8 cellular contexts compared by ENCODE assay signal in genomic region chr14:73613046-73613383, GRCh38. TPM values are rescaled to one million over a fixed set of nuclear protein-coding genes. Genes with fewer than 3 reads are reported as not detected.
DNase-seq lines count a peak whose midpoint lies in the region; ATAC-seq and TF ChIP-seq lines count a peak whose summit lies in the region.

No MANE protein-coding gene starts in this region.

- no peaks in the 10 kb centered on the region for H4K20me1 ChIP-seq in BLaER1

- H3K4me2 ChIP-seq in BLaER1 = peak overlapping the region; percentile 85

- no peak for DNase-seq in activated naive CD4-positive, alpha-beta T cell treated with anti-CD3 and anti-CD28 coated beads, Interleukin-2, amount 50 U/mL, for 72 hours (ENCODE audit: low spot score in 2 of 2)
- DNase-seq in iPS DF 6.9 (ENCODE audit: low read depth, low spot score) (no peak), spleen (no peak), DMS153 treated with DMSO at 0.1 percent for 48 hours (lab: John Stamatoyannopoulos, UW; ENCODE audit: unreplicated experiment) (no peak), NCI-H2081 treated with DMSO at 0.1 percent for 48 hours (lab: John Stamatoyannopoulos, UW) (no peak)

- no peaks in the 10 kb centered on the region for H3K36me3 Mint-ChIP-seq in activated naive CD4-positive, alpha-beta T cell treated with anti-CD3 and anti-CD28 coated beads, Interleukin-2, amount 50 U/mL, for 72 hours

- no peak for TF ChIP-seq CTCF in spleen (IDR thresholded peaks at IDR 0.05 in 8 of 11, conservative IDR thresholded peaks at IDR 0.05 in 3 of 11)

- ATAC-seq in HG03135 (IDR thresholded peaks at IDR 0.05; ENCODE audit: unreplicated experiment) (peak; percentile 9), GM19035 (IDR thresholded peaks at IDR 0.05; ENCODE audit: unreplicated experiment) (no peak)
- peak; percentile 2 to 14 for ATAC-seq in activated naive CD4-positive, alpha-beta T cell treated with anti-CD3 and anti-CD28 coated beads, Interleukin-2, amount 50 U/mL, for 72 hours

- H3K9me3 Mint-ChIP-seq in activated naive CD4-positive, alpha-beta T cell treated with anti-CD3 and anti-CD28 coated beads, Interleukin-2, amount 50 U/mL, for 72 hours = no peaks in the 10 kb centered on the region

- no peak for TF ChIP-seq POLR2A in spleen (IDR thresholded peaks at IDR 0.05)

- H3K9me3 ChIP-seq in BLaER1 (peaks cover 4% of the 10 kb centered on the region; the same call in 1 of the 2 replicates), iPS DF 6.9 (ENCODE audit: control insufficient read depth, insufficient read depth, low read length) (no peaks in the 10 kb centered on the region), spleen (peaks cover 0 to 8% (median 0%) of the 10 kb centered on the region in 8 donors)

- WGBS in iPS DF 6.9 (ENCODE audit: insufficient coverage, insufficient read length) = no CpG with 5 or more reads among the region's 13 CpGs
- WGBS in spleen, 5 donors = 4 to 13% (median 6%) methylated on average over 7 to 13 of the region's 13 CpGs

- H3K9ac ChIP-seq in BLaER1 = peak overlapping the region; percentile 51; the same call in 1 of the 2 replicates

- peaks cover 6% of the 10 kb centered on the region; the same call in 1 of the 2 replicates for H3K4me1 ChIP-seq in BLaER1
- H3K4me1 ChIP-seq in iPS DF 6.9 (ENCODE audit: control insufficient read depth, insufficient read depth, low read length) = no peaks in the 10 kb centered on the region
- H3K4me1 ChIP-seq in spleen = peaks cover 0 to 22% (median 13%) of the 10 kb centered on the region in 6 donors

- H3K36me3 ChIP-seq in BLaER1 (no peaks in the 10 kb centered on the region), iPS DF 6.9 (ENCODE audit: control insufficient read depth, insufficient read depth, low read length) (no peaks in the 10 kb centered on the region), spleen (no peaks in the 10 kb centered on the region)

- H3K27me3 ChIP-seq in BLaER1 = peaks cover 34% of the 10 kb centered on the region
- peaks cover 3% of the 10 kb centered on the region; the same call in 1 of the 2 replicates for H3K27me3 ChIP-seq in iPS DF 6.9 (ENCODE audit: control insufficient read depth, insufficient read depth, low read length)
- peaks cover 0 to 13% (median 0%) of the 10 kb centered on the region in 7 donors for H3K27me3 ChIP-seq in spleen (replicated peaks in 1 of 7)

- intact Hi-C loops in spleen (cut with DNase I; ENCODE audit: low total_unique reads) = no loop called here

- no peak overlapping the region for H3K27ac Mint-ChIP-seq in activated naive CD4-positive, alpha-beta T cell treated with anti-CD3 and anti-CD28 coated beads, Interleukin-2, amount 50 U/mL, for 72 hours

- peak overlapping the region; percentile 73 for H3K4me3 ChIP-seq in BLaER1
- H3K4me3 ChIP-seq in iPS DF 6.9 (ENCODE audit: low read length) = peak overlapping the region; percentile 93
- H3K4me3 ChIP-seq in spleen = peak overlapping the region; percentile 59 to 95 (median 73)

- H3K27ac ChIP-seq in BLaER1 (no peak overlapping the region), iPS DF 6.9 (ENCODE audit: low read length) (no peak overlapping the region), spleen (peak overlapping the region; percentile 61 to 90 (median 84))

RNA-seq across cellular contexts. Expression of gene ACOT6, which starts 0.7 kb away (rescaled TPM):
- total RNA-seq in activated naive CD4-positive, alpha-beta T cell treated with anti-CD3 and anti-CD28 coated beads, Interleukin-2, amount 50 U/mL, for 72 hours = not detected
- total RNA-seq in spleen = not detected
- polyA plus RNA-seq in spleen = not detected

RNA-seq across cellular contexts. Expression of gene ACOT4, which starts 21.3 kb away (rescaled TPM):
- 1 to 10 TPM; 1.4 to 3.1 TPM for total RNA-seq in activated naive CD4-positive, alpha-beta T cell treated with anti-CD3 and anti-CD28 coated beads, Interleukin-2, amount 50 U/mL, for 72 hours
- total RNA-seq in spleen = 1 to 10 TPM in 5 of 7 donors, under 1 TPM in 2; 0.63 to 2.8 (median 1.4) TPM
- 1 to 10 TPM in 2 of 3 donors, under 1 TPM in 1; 0.52 to 1.3 (median 1.3) TPM for polyA plus RNA-seq in spleen

RNA-seq across cellular contexts. Expression of gene DNAL1, which starts 31.8 kb away (rescaled TPM):
- total RNA-seq in activated naive CD4-positive, alpha-beta T cell treated with anti-CD3 and anti-CD28 coated beads, Interleukin-2, amount 50 U/mL, for 72 hours = 1 to 10 TPM; 4.0 to 4.7 TPM
- total RNA-seq in spleen = 10 to 100 TPM in 3 of 7 donors, 1 to 10 TPM in 4; 5.3 to 15.4 (median 9.6) TPM
- polyA plus RNA-seq in spleen = 1 to 10 TPM; 2.2 to 3.4 (median 2.7) TPM

RNA-seq across cellular contexts. Expression of gene ACOT2, which starts 44.0 kb away (rescaled TPM):
- total RNA-seq in activated naive CD4-positive, alpha-beta T cell treated with anti-CD3 and anti-CD28 coated beads, Interleukin-2, amount 50 U/mL, for 72 hours = 1 to 10 TPM; 5.3 to 7.9 TPM
- 10 to 100 TPM in 5 of 7 donors, 1 to 10 TPM in 2; 7.3 to 27.6 (median 16.2) TPM for total RNA-seq in spleen
- 10 to 100 TPM; 10.0 to 21.8 (median 14.0) TPM for polyA plus RNA-seq in spleen

RNA-seq across cellular contexts. Expression of gene HEATR4, which starts 54.3 kb away (rescaled TPM):
- total RNA-seq in activated naive CD4-positive, alpha-beta T cell treated with anti-CD3 and anti-CD28 coated beads, Interleukin-2, amount 50 U/mL, for 72 hours = not detected
- under 1 TPM in 2 of 7 donors, not detected in 5; 0.10 to 0.32 TPM for total RNA-seq in spleen
- polyA plus RNA-seq in spleen = under 1 TPM in 2 of 3 donors, not detected in 1; 0.06 TPM

Comparison
In these comparisons a context has a peak if more than half of its experiments do, and no peak if none do; other contexts are left out.
1. H3K27ac ChIP-seq: peak in spleen (8 of 8); none in BLaER1 (single experiment) and iPS DF 6.9 (single experiment).
2. Peak in every context shown above with its lines, with median percentiles within 50 percentile points of each other: H3K4me3 ChIP-seq.